In genomic region chr5:308672-309271, GRCh38 we compare ENCODE assay signal across 10 cellular contexts. TPM values are rescaled to one million over a fixed set of nuclear protein-coding genes. Genes with fewer than 3 reads are reported as not detected.
DNase-seq lines count a peak whose midpoint lies in the region; ATAC-seq and TF ChIP-seq lines count a peak whose summit lies in the region.
"Had no signal": no experiment of that assay in that cellular context is flagged by ENCODE, and none has a peak within 500 bp of the region (broad histone marks: within the 10 kb centered on the region; RNA-seq: fewer than 3 reads in every experiment).

No MANE protein-coding gene starts in this region.

- H3K9ac ChIP-seq in Loucy (ENCODE audit: low read depth, low read length, poor library complexity, severe bottlenecking) = no peak overlapping the region

- no peak overlapping the region for H2AFZ ChIP-seq in Loucy (ENCODE audit: low read length)

- H3K9me3 ChIP-seq in Loucy (ENCODE audit: insufficient read depth, low read depth, low read length) = no peaks in the 10 kb centered on the region

- H3K4me1 ChIP-seq in Loucy (ENCODE audit: insufficient read depth, low read length, poor library complexity, severe bottlenecking) = no peaks in the 10 kb centered on the region

- TF ChIP-seq CTCF in GM12872 (IDR thresholded peaks at IDR 0.05; ENCODE audit: insufficient read depth, low read depth, low read length) = peak; percentile 21; the same call in 1 of the 3 replicates
- TF ChIP-seq CTCF in Loucy (conservative IDR thresholded peaks at IDR 0.05; ENCODE audit: low read length) = peak; percentile 21; the same call in 1 of the 2 replicates
- TF ChIP-seq CTCF in epithelial cell of esophagus (IDR thresholded peaks at IDR 0.05; ENCODE audit: insufficient read depth, low read depth, low read length, missing control alignments) = peak; percentile 41

- no peaks in the 10 kb centered on the region for H3F3A ChIP-seq in Loucy (ENCODE audit: low read depth)

- no peaks in the 10 kb centered on the region for H3K27me3 ChIP-seq in Loucy (ENCODE audit: insufficient read depth, low read length, poor library complexity, severe bottlenecking)

- H3K4me2 ChIP-seq in Loucy (ENCODE audit: low read depth, low read length, poor library complexity, severe bottlenecking) = no peak overlapping the region

- ATAC-seq in HG03135 (IDR thresholded peaks at IDR 0.05; ENCODE audit: unreplicated experiment) = no peak

- H4K20me1 ChIP-seq in Loucy (ENCODE audit: insufficient read depth, low read length, poor library complexity, severe bottlenecking) = peaks cover 5% of the 10 kb centered on the region

- no peak overlapping the region for H3K4me3 ChIP-seq in Loucy (ENCODE audit: low read length, poor library complexity, severe bottlenecking)
- H3K4me3 ChIP-seq in epithelial cell of esophagus (ENCODE audit: low read length) = no peak overlapping the region

- DNase-seq in epithelial cell of esophagus (ENCODE audit: low read depth) (peak; percentile 39), renal cortical epithelial cell (ENCODE audit: low read depth) (peak; percentile 37), NCI-H774 (lab: John Stamatoyannopoulos, UW) (no peak), pons (ENCODE audit: low spot score) (no peak), occipital lobe (lab: John Stamatoyannopoulos, UW) (no peak)
- DNase-seq: activated gamma-delta T cell, midbrain had no signal

- H3K9me2 ChIP-seq in Loucy (replicated peaks; ENCODE audit: low read depth, low read length) = no peaks in the 10 kb centered on the region

- peaks cover 80% of the 10 kb centered on the region; the same call in 1 of the 2 replicates for H3K36me3 ChIP-seq in Loucy (ENCODE audit: insufficient read depth, low read length)

- H3K79me2 ChIP-seq in Loucy (ENCODE audit: insufficient read depth, low read length) = peaks cover 39% of the 10 kb centered on the region; the same call in 1 of the 2 replicates

RNA-seq across cellular contexts. Expression of gene AHRR, which starts 12.7 kb away (rescaled TPM):
- total RNA-seq in renal cortical epithelial cell (0.17 and 2.4 TPM in 2 replicates), occipital lobe (1.4 TPM)

RNA-seq across cellular contexts. Expression of gene PDCD6, which starts 37.3 kb away (rescaled TPM):
- total RNA-seq in renal cortical epithelial cell = 136 and 141 TPM in 2 replicates
- 63.9 TPM for total RNA-seq in occipital lobe

Comparison
In these comparisons a context has a peak if more than half of its experiments do, and no peak if none do; other contexts are left out.
1. DNase-seq: peak in epithelial cell of esophagus (single experiment) and renal cortical epithelial cell (single experiment); none in NCI-H774 (single experiment), pons (single experiment) and occipital lobe (single experiment).
2. Peak in every context shown above with its lines, with median percentiles within 50 percentile points of each other: CTCF ChIP-seq.